ENCODE assay signal across 8 cellular contexts in genomic region chrX:69285881-69286545, GRCh38.
A peak's percentile ranks its signal among the peaks of the same experiment; 100 is the strongest.
DNase-seq lines count a peak whose midpoint lies in the region; ATAC-seq lines count a peak whose summit lies in the region.

No MANE protein-coding gene starts in this region.

- ATAC-seq in GM18517 (IDR thresholded peaks at IDR 0.05; ENCODE audit: unreplicated experiment) = no peak

- peak overlapping the region; percentile 75 for H3K4me2 ChIP-seq in mesenchymal stem cell (ENCODE audit: low read length, poor library complexity, severe bottlenecking)

- H3K27me3 ChIP-seq in effector memory CD4-positive, alpha-beta T cell (replicated peaks; ENCODE audit: control insufficient read depth, insufficient read depth, low read length, poor library complexity, severe bottlenecking) = no peaks in the 10 kb centered on the region
- peaks cover 14 to 80% of the 10 kb centered on the region in 2 experiments for H3K27me3 ChIP-seq in mesenchymal stem cell (ENCODE audit: control insufficient read depth in 1 of 2, insufficient read depth in 1 of 2, low read length in 2 of 2)

- H3K27ac ChIP-seq in effector memory CD4-positive, alpha-beta T cell (ENCODE audit: insufficient read depth, low read length, poor library complexity, severe bottlenecking) = no peak overlapping the region
- H3K27ac ChIP-seq in mesenchymal stem cell (ENCODE audit: low read length, poor library complexity, severe bottlenecking) = no peak overlapping the region

- no peak overlapping the region for H3K4me3 Mint-ChIP-seq in activated CD4-positive, alpha-beta memory T cell treated with anti-CD3 and anti-CD28 coated beads for 36 hours

- H2BK12ac ChIP-seq in mesenchymal stem cell (ENCODE audit: low read length in 2 of 2) = peak overlapping the region in 1 of 2 experiments; percentile 31

- H2AFZ ChIP-seq in mesenchymal stem cell (ENCODE audit: low read depth, low read length) = no peak overlapping the region

- DNase-seq in Ammon's horn (ENCODE audit: low spot score) = peak; percentile 33
- DNase-seq in GM19238 (ENCODE audit: insufficient read length, low spot score) = peak; percentile 61
- peak; percentile 16 for DNase-seq in NCI-H1048 (lab: John Stamatoyannopoulos, UW)
- DNase-seq in activated CD4-positive, alpha-beta memory T cell treated with anti-CD3 and anti-CD28 coated beads for 36 hours = peak; percentile 56
- peak; percentile 6 to 25 (median 22) for DNase-seq in effector memory CD4-positive, alpha-beta T cell
- peak; percentile 24 for DNase-seq in mesenchymal stem cell
- DNase-seq in stimulated activated CD8-positive, alpha-beta memory T cell treated with anti-CD3 and anti-CD28 coated beads, Interleukin-15, amount 100 ng/mL, for 1 hour (ENCODE audit: low read depth) = peak; percentile 14

- H3K9ac ChIP-seq in mesenchymal stem cell (ENCODE audit: low read length) = peak overlapping the region; percentile 59

- H3K36me3 ChIP-seq in effector memory CD4-positive, alpha-beta T cell (ENCODE audit: control insufficient read depth, insufficient read depth, low read length) = no peaks in the 10 kb centered on the region
- no peaks in the 10 kb centered on the region for H3K36me3 ChIP-seq in mesenchymal stem cell (ENCODE audit: control insufficient read depth in 1 of 2, insufficient read depth in 2 of 2, low read depth in 1 of 2, low read length in 2 of 2)

- POLR2A ChIA-PET in activated CD4-positive, alpha-beta memory T cell treated with anti-CD3 and anti-CD28 coated beads for 36 hours (lab: Charles Lee) = no interaction called here

- no peak overlapping the region for H3K18ac ChIP-seq in mesenchymal stem cell (ENCODE audit: low read depth in 1 of 2, low read length in 2 of 2)

- H2AK5ac ChIP-seq in mesenchymal stem cell (ENCODE audit: low read length, severe bottlenecking) = no peak overlapping the region

- CTCF ChIA-PET in activated CD4-positive, alpha-beta memory T cell treated with anti-CD3 and anti-CD28 coated beads for 36 hours (lab: Charles Lee) = interaction anchor here (0.8 to 1.5 kb wide), 3 partner anchors 10 to 553 kb away, joined by 3 to 6 read pairs (median 4); no protein-coding TSS in a partner anchor

- no peaks in the 10 kb centered on the region for H3K4me1 Mint-ChIP-seq in activated CD4-positive, alpha-beta memory T cell treated with anti-CD3 and anti-CD28 coated beads for 36 hours (ENCODE audit: low read depth)

- no peak overlapping the region for H4K8ac ChIP-seq in mesenchymal stem cell (ENCODE audit: low read length)

- no peak overlapping the region for H2BK120ac ChIP-seq in mesenchymal stem cell (ENCODE audit: low read depth, low read length)

- no peak overlapping the region for H3K4ac ChIP-seq in mesenchymal stem cell (ENCODE audit: low read depth in 1 of 2, low read length in 2 of 2)

- intact Hi-C loops in activated CD4-positive, alpha-beta memory T cell treated with anti-CD3 and anti-CD28 coated beads for 36 hours (cut with micrococcal nuclease) = loop anchor here (10.0 kb wide), 2 partner anchors 61 to 1091 kb away; no protein-coding TSS in a partner anchor

- no peak overlapping the region for H3K27ac Mint-ChIP-seq in activated CD4-positive, alpha-beta memory T cell treated with anti-CD3 and anti-CD28 coated beads for 36 hours

- 10% methylated on average over 11 of the region's 31 CpGs for WGBS in mesenchymal stem cell

- no peaks in the 10 kb centered on the region for H3K9me3 ChIP-seq in effector memory CD4-positive, alpha-beta T cell (ENCODE audit: control insufficient read depth, low read length)
- H3K9me3 ChIP-seq in mesenchymal stem cell (ENCODE audit: control insufficient read depth, low read length) = no peaks in the 10 kb centered on the region

- no peak overlapping the region for H4K91ac ChIP-seq in mesenchymal stem cell (ENCODE audit: low read length)

- peak overlapping the region; percentile 37 for H3K4me3 ChIP-seq in effector memory CD4-positive, alpha-beta T cell (ENCODE audit: insufficient read depth, low read depth, low read length, poor library complexity, severe bottlenecking)
- peak overlapping the region in 1 of 2 experiments; percentile 73 for H3K4me3 ChIP-seq in mesenchymal stem cell (ENCODE audit: insufficient read depth in 1 of 2, low read depth in 1 of 2, low read length in 2 of 2)

- no peaks in the 10 kb centered on the region for H3K36me3 Mint-ChIP-seq in activated CD4-positive, alpha-beta memory T cell treated with anti-CD3 and anti-CD28 coated beads for 36 hours

- no peak overlapping the region for H2BK5ac ChIP-seq in mesenchymal stem cell (ENCODE audit: low read depth, low read length, poor library complexity, severe bottlenecking)

- no peaks in the 10 kb centered on the region for H3K27me3 Mint-ChIP-seq in activated CD4-positive, alpha-beta memory T cell treated with anti-CD3 and anti-CD28 coated beads for 36 hours

- no peaks in the 10 kb centered on the region for H3K9me3 Mint-ChIP-seq in activated CD4-positive, alpha-beta memory T cell treated with anti-CD3 and anti-CD28 coated beads for 36 hours

- no peak overlapping the region for H3K23ac ChIP-seq in mesenchymal stem cell (ENCODE audit: low read length in 2 of 2)

- no peak overlapping the region for H3K14ac ChIP-seq in mesenchymal stem cell (ENCODE audit: low read length in 2 of 2)

- no peak overlapping the region for H2BK15ac ChIP-seq in mesenchymal stem cell (ENCODE audit: low read depth, poor library complexity, severe bottlenecking)

- H3K79me1 ChIP-seq in mesenchymal stem cell (replicated peaks; ENCODE audit: low read length, poor library complexity, severe bottlenecking) = no peaks in the 10 kb centered on the region

- peaks cover 4% of the 10 kb centered on the region for H3K4me1 ChIP-seq in effector memory CD4-positive, alpha-beta T cell (ENCODE audit: control insufficient read depth, insufficient read depth, low read length, poor library complexity, severe bottlenecking)
- H3K4me1 ChIP-seq in mesenchymal stem cell (ENCODE audit: control insufficient read depth, insufficient read depth, low read depth, low read length) = peaks cover 5% of the 10 kb centered on the region
